In the genomic region with DNA sequence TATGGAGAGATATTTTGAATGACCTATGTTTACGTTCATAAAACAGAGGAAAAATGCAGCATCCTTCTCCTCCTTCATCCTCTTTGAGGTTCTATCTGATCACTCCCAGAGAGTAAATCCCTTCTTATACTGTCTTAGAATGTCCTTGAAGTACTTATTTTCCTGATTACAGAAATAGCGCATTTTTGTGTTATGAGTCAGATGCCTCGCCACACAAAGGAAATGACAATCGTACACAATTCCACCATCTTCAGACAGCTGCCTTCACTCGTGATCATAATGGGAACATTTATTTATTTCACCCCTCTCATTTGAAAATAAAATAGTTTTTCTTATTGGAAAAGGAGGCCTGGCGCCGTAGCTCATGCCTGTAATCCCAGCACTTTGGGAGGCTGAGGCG, we compare ENCODE assay signal across 1 cellular context.
TF ChIP-seq lines count a peak whose summit lies in the region.

No MANE protein-coding gene starts in this region.

TF ChIP-seq in IMR-90, 13 proteins besides CTCF, POLR2A, EP300 and RAD21:
- no peak for TF ChIP-seq MXI1 (IDR thresholded peaks at IDR 0.05; ENCODE audit: borderline replicate concordance, low read depth, low read length)
- no peak for TF ChIP-seq SMC3 (IDR thresholded peaks at IDR 0.05; ENCODE audit: low read depth, low read length)
- TF ChIP-seq CHD1 (IDR thresholded peaks at IDR 0.05; ENCODE audit: low read depth, low read length): no peak
- no peak for TF ChIP-seq CEBPB (IDR thresholded peaks at IDR 0.05; ENCODE audit: low read depth, low read length)
- TF ChIP-seq, protein P1, sequence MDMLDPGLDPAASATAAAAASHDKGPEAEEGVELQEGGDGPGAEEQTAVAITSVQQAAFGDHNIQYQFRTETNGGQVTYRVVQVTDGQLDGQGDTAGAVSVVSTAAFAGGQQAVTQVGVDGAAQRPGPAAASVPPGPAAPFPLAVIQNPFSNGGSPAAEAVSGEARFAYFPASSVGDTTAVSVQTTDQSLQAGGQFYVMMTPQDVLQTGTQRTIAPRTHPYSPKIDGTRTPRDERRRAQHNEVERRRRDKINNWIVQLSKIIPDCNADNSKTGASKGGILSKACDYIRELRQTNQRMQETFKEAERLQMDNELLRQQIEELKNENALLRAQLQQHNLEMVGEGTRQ (IDR thresholded peaks at IDR 0.05; ENCODE audit: low read depth, low read length): no peak
- TF ChIP-seq, protein P2, sequence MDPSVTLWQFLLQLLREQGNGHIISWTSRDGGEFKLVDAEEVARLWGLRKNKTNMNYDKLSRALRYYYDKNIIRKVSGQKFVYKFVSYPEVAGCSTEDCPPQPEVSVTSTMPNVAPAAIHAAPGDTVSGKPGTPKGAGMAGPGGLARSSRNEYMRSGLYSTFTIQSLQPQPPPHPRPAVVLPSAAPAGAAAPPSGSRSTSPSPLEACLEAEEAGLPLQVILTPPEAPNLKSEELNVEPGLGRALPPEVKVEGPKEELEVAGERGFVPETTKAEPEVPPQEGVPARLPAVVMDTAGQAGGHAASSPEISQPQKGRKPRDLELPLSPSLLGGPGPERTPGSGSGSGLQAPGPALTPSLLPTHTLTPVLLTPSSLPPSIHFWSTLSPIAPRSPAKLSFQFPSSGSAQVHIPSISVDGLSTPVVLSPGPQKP (IDR thresholded peaks at IDR 0.05; ENCODE audit: borderline replicate concordance, low read depth, low read length): no peak
- no peak for TF ChIP-seq FOS (IDR thresholded peaks at IDR 0.05; ENCODE audit: low read depth, low read length)
